1 cellular context compared by ENCODE assay signal in genomic region chr16:88633684-88634140, GRCh38.
TF ChIP-seq lines count a peak whose summit lies in the region.

No MANE protein-coding gene starts in this region.

TF ChIP-seq in GM12878, 131 proteins besides CTCF, POLR2A, EP300 and RAD21 (continued from another document):
- TF ChIP-seq RUNX3 (IDR thresholded peaks at IDR 0.05; ENCODE audit: low read length) (peak; percentile 47; the same call in 1 of the 2 replicates), EGR1 (IDR thresholded peaks at IDR 0.05; ENCODE audit: borderline replicate concordance in 1 of 2, low read depth in 2 of 2, low read length in 2 of 2) (peak in 1 of 2 experiments; percentile 6; a peak in 1 of 3 replicates), CREB1 (IDR thresholded peaks at IDR 0.05; ENCODE audit: low read depth) (no peak), MXI1 (IDR thresholded peaks at IDR 0.05; ENCODE audit: low read depth, low read length) (peak; percentile 37; the same call in 1 of the 2 replicates), PAX5 (IDR thresholded peaks at IDR 0.05; ENCODE audit: borderline replicate concordance, low read depth, low read length) (no peak), HDGF (IDR thresholded peaks at IDR 0.05) (0 out of 2 replicates have a peak, but pooled peaks have one; percentile 25), ELK1 (IDR thresholded peaks at IDR 0.05; ENCODE audit: low read depth, low read length) (no peak), IRF5 (IDR thresholded peaks at IDR 0.05; ENCODE audit: borderline replicate concordance) (no peak)
